8 cellular contexts compared by ENCODE assay signal in genomic region chr11:131579932-131580387, GRCh38.
DNase-seq lines count a peak whose midpoint lies in the region; ATAC-seq and TF ChIP-seq lines count a peak whose summit lies in the region.

No MANE protein-coding gene starts in this region.

- H3K27me3 ChIP-seq in H9 (ENCODE audit: insufficient read depth, low read length) (no peaks in the 10 kb centered on the region), upper lobe of right lung (peaks cover 11% of the 10 kb centered on the region)

- no peak overlapping the region for H3K9ac ChIP-seq in H9 (ENCODE audit: extremely low read depth, insufficient read length, low read length)

- H3K4me3 Mint-ChIP-seq in H9 = no peak overlapping the region

- no peak overlapping the region for H2BK15ac ChIP-seq in H9 (ENCODE audit: low read depth, low read length)

- no peaks in the 10 kb centered on the region for H3K79me2 ChIP-seq in H9 (ENCODE audit: insufficient read depth, low read length)

- no peak overlapping the region for H2BK12ac ChIP-seq in H9 (ENCODE audit: insufficient read length, low read depth, low read length)

- H3K9me3 ChIP-seq in H9 (ENCODE audit: control insufficient read depth, low read depth, low read length) = no peaks in the 10 kb centered on the region
- H3K9me3 ChIP-seq in upper lobe of right lung = no peaks in the 10 kb centered on the region

- no peak overlapping the region for H3K4me2 ChIP-seq in H9 (ENCODE audit: insufficient read depth, insufficient read length, low read length)

- WGBS in H9 (ENCODE audit: extremely low coverage, insufficient read length, low lambda C conversion rate) = no CpG with 5 or more reads among the region's 7 CpGs

- no peak overlapping the region for H2BK20ac ChIP-seq in H9 (ENCODE audit: low read depth, low read length, poor library complexity, severe bottlenecking)

- no peak overlapping the region for H4K5ac ChIP-seq in H9 (ENCODE audit: insufficient read length, low read depth, low read length)

- no peak overlapping the region for H3K23ac ChIP-seq in H9 (ENCODE audit: insufficient read length, low read depth, low read length)

- no peak overlapping the region for H2AFZ ChIP-seq in H9 (ENCODE audit: low read length)

- no peak overlapping the region for H4K91ac ChIP-seq in H9 (ENCODE audit: insufficient read length, low read depth, low read length)

- no peak overlapping the region for H3K27ac ChIP-seq in H9 (ENCODE audit: insufficient read length, low read depth, low read length)
- H3K27ac ChIP-seq in upper lobe of right lung = no peak overlapping the region

- peak; percentile 3 to 5 for DNase-seq in NCI-H2081 (lab: John Stamatoyannopoulos, UW)
- DNase-seq in NCI-H2081 treated with DMSO at 0.1 percent for 48 hours (lab: John Stamatoyannopoulos, UW) = no peak
- DNase-seq in H9 = peak; percentile 76
- peak; percentile 95 for DNase-seq in NCI-H82 (lab: John Stamatoyannopoulos, UW)
- peak; percentile 85 for DNase-seq in fibroblast of peridontal ligament (ENCODE audit: extremely low read depth)
- DNase-seq in upper lobe of right lung = no peak
- DNase-seq in putamen (ENCODE audit: low spot score) = no peak
- no peak for DNase-seq in activated CD4-positive, alpha-beta T cell treated with anti-CD3 and anti-CD28 coated beads for 4 hours

- H2AK5ac ChIP-seq in H9 (ENCODE audit: insufficient read length, low read length) = no peak overlapping the region

- H3K27ac Mint-ChIP-seq in H9 = no peak overlapping the region

- H3K4me1 Mint-ChIP-seq in H9 = peaks cover 25 to 34% of the 10 kb centered on the region in 2 experiments

- H3K4me1 ChIP-seq in H9 (ENCODE audit: insufficient read depth, low read length) (no peaks in the 10 kb centered on the region; the same call in 1 of the 2 replicates), upper lobe of right lung (no peaks in the 10 kb centered on the region)

- H4K8ac ChIP-seq in H9 (replicated peaks; ENCODE audit: insufficient read length, low read depth, low read length) = no peak overlapping the region

- no peak overlapping the region for H3K4ac ChIP-seq in H9 (ENCODE audit: low read depth, low read length)

- H3K23me2 ChIP-seq in H9 (ENCODE audit: insufficient read length, low read depth, low read length, poor library complexity, severe bottlenecking) = no peaks in the 10 kb centered on the region

- no peak overlapping the region for H3K18ac ChIP-seq in H9 (ENCODE audit: insufficient read length, low read depth, low read length)

- no peaks in the 10 kb centered on the region for H3K36me3 Mint-ChIP-seq in H9 (ENCODE audit: insufficient read depth in 1 of 3, low read depth in 3 of 3)

- H3K79me1 ChIP-seq in H9 (ENCODE audit: insufficient read depth, low read depth, low read length, poor library complexity, severe bottlenecking) = no peaks in the 10 kb centered on the region

- intact Hi-C loops in upper lobe of right lung (cut with DNase I) = no loop called here

- H3K36me3 ChIP-seq in upper lobe of right lung = no peaks in the 10 kb centered on the region

- ATAC-seq in upper lobe of right lung = peak; percentile 51

- no peak overlapping the region for H3K4me3 ChIP-seq in upper lobe of right lung

- no peak overlapping the region for H3K14ac ChIP-seq in H9 (ENCODE audit: insufficient read depth, low read length)

- no peaks in the 10 kb centered on the region for H3K9me3 Mint-ChIP-seq in H9

- TF ChIP-seq CTCF in H9 (conservative IDR thresholded peaks at IDR 0.05) = peak; percentile 76
- peak; percentile 34 for TF ChIP-seq CTCF in upper lobe of right lung (IDR thresholded peaks at IDR 0.05)

- H3K27me3 Mint-ChIP-seq in H9 (ENCODE audit: low read depth) = no peaks in the 10 kb centered on the region; the same call in 1 of the 2 replicates

- no peak overlapping the region for H3K56ac ChIP-seq in H9 (ENCODE audit: insufficient read length, low read depth, low read length)

- no peak overlapping the region for H3T11ph ChIP-seq in H9 (ENCODE audit: low read length)

- no peak overlapping the region for H2BK5ac ChIP-seq in H9 (ENCODE audit: insufficient read length, low read length)

- no peaks in the 10 kb centered on the region for H4K20me1 ChIP-seq in H9 (ENCODE audit: control insufficient read depth, insufficient read depth, insufficient read length)

- H2BK120ac ChIP-seq in H9 (ENCODE audit: low read depth, low read length, poor library complexity, severe bottlenecking) = no peak overlapping the region

Comparison
In these comparisons a context has a peak if more than half of its experiments do, and no peak if none do; other contexts are left out.
1. DNase-seq: peak in NCI-H2081 (2 of 2), H9 (single experiment), NCI-H82 (single experiment) and fibroblast of peridontal ligament (single experiment); none in NCI-H2081 treated with DMSO at 0.1 percent for 48 hours (single experiment), upper lobe of right lung (single experiment), putamen (single experiment) and activated CD4-positive, alpha-beta T cell treated with anti-CD3 and anti-CD28 coated beads for 4 hours (0 of 2).